ENCODE assay signal across 1 cellular context in the genomic region with DNA sequence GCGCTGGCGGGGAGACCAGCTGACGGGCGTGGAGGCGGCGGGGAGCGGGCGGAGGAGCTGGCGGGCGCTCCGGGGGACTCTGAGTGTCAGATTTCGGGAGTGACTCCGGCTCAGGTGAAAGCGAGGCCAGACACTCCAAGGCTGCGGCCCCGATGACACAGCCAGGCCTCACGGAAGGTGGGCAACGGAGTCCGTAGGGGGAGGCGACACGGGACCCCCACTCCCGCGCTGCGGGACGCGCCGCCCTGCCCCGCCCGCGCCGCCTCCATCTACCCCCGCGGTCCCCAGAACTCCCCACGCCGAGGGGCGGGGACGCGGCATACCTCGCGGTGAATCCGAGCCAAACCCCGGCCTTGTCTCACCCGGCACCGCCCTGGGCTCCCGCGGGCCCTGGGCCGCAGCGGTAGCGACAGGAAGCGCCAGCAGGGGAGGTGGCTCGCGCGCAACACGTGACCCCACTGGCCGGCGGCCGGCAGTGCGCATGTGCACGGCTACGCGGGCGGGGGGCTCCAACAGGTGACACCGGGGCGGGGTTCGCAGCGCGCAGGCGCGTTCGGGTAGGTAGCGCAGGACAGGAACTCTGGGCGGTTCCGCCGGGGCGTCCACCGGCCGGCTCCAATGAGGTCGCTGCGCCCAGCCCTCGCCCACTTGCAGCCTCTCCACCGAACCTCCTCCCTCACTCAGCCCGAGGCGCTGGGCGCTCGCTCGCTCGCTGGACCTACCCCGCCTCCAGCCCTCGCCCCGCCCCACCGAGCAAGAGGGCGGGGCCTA.
TF ChIP-seq lines count a peak whose summit lies in the region.

A gene with protein sequence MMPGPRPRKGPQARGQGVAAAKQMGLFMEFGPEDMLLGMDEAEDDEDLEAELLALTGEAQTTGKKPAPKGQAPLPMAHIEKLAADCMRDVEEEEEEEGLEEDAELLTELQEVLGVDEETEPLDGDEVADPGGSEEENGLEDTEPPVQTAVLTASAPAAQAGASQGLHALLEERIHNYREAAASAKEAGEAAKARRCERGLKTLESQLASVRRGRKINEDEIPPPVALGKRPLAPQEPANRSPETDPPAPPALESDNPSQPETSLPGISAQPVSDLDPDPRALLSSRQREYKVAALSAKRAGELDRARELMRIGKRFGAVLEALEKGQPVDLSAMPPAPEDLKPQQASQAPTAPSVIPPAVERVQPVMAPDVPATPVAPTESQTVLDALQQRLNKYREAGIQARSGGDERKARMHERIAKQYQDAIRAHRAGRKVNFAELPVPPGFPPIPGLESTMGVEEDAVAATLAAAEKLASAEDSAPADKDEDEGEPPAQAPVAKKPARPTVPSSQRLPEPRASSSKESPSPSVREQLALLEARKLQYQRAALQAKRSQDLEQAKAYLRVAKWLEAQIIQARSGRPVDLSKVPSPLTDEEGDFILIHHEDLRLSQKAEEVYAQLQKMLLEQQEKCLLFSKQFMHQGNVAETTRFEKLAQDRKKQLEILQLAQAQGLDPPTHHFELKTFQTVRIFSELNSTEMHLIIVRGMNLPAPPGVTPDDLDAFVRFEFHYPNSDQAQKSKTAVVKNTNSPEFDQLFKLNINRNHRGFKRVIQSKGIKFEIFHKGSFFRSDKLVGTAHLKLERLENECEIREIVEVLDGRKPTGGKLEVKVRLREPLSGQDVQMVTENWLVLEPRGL (minus strand): TSS at position 460 of the 771 bp plus-strand sequence. CDS start 1,585 bp downstream, outside the sequence.

TF ChIP-seq in HepG2, 621 proteins besides CTCF, POLR2A, EP300 and RAD21 (continued from another document and continues in another):
- TF ChIP-seq, protein P1, sequence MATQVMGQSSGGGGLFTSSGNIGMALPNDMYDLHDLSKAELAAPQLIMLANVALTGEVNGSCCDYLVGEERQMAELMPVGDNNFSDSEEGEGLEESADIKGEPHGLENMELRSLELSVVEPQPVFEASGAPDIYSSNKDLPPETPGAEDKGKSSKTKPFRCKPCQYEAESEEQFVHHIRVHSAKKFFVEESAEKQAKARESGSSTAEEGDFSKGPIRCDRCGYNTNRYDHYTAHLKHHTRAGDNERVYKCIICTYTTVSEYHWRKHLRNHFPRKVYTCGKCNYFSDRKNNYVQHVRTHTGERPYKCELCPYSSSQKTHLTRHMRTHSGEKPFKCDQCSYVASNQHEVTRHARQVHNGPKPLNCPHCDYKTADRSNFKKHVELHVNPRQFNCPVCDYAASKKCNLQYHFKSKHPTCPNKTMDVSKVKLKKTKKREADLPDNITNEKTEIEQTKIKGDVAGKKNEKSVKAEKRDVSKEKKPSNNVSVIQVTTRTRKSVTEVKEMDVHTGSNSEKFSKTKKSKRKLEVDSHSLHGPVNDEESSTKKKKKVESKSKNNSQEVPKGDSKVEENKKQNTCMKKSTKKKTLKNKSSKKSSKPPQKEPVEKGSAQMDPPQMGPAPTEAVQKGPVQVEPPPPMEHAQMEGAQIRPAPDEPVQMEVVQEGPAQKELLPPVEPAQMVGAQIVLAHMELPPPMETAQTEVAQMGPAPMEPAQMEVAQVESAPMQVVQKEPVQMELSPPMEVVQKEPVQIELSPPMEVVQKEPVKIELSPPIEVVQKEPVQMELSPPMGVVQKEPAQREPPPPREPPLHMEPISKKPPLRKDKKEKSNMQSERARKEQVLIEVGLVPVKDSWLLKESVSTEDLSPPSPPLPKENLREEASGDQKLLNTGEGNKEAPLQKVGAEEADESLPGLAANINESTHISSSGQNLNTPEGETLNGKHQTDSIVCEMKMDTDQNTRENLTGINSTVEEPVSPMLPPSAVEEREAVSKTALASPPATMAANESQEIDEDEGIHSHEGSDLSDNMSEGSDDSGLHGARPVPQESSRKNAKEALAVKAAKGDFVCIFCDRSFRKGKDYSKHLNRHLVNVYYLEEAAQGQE (IDR thresholded peaks at IDR 0.05; ENCODE audit: borderline replicate concordance in 1 of 2, low read depth in 1 of 2, low read length in 2 of 2) = no peak
- TF ChIP-seq KDM2A (CRISPR knock-in tag; IDR thresholded peaks at IDR 0.05; ENCODE audit: borderline replicate concordance, low read depth) = peak; percentile 86
- TF ChIP-seq, protein P2, sequence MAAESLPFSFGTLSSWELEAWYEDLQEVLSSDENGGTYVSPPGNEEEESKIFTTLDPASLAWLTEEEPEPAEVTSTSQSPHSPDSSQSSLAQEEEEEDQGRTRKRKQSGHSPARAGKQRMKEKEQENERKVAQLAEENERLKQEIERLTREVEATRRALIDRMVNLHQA (CRISPR knock-in tag; IDR thresholded peaks at IDR 0.05) = no peak
- no peak; the same call in 1 of the 2 replicates for TF ChIP-seq AKAP8 (CRISPR knock-in tag; IDR thresholded peaks at IDR 0.05)
- no peak for TF ChIP-seq ZEB1 (IDR thresholded peaks at IDR 0.05; ENCODE audit: insufficient replicate concordance, low read depth)
- TF ChIP-seq, protein P3, sequence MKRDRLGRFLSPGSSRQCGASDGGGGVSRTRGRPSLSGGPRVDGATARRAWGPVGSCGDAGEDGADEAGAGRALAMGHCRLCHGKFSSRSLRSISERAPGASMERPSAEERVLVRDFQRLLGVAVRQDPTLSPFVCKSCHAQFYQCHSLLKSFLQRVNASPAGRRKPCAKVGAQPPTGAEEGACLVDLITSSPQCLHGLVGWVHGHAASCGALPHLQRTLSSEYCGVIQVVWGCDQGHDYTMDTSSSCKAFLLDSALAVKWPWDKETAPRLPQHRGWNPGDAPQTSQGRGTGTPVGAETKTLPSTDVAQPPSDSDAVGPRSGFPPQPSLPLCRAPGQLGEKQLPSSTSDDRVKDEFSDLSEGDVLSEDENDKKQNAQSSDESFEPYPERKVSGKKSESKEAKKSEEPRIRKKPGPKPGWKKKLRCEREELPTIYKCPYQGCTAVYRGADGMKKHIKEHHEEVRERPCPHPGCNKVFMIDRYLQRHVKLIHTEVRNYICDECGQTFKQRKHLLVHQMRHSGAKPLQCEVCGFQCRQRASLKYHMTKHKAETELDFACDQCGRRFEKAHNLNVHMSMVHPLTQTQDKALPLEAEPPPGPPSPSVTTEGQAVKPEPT (CRISPR knock-in tag; IDR thresholded peaks at IDR 0.05; ENCODE audit: low read depth) = no peak
- 0 out of 2 replicates have a peak, but pooled peaks have one; percentile 14 for TF ChIP-seq ZNF335 (CRISPR knock-in tag; IDR thresholded peaks at IDR 0.05)
- TF ChIP-seq ZKSCAN8 (CRISPR knock-in tag; IDR thresholded peaks at IDR 0.05; ENCODE audit: borderline replicate concordance) = no peak; the same call in 1 of the 2 replicates
- TF ChIP-seq, protein P4, sequence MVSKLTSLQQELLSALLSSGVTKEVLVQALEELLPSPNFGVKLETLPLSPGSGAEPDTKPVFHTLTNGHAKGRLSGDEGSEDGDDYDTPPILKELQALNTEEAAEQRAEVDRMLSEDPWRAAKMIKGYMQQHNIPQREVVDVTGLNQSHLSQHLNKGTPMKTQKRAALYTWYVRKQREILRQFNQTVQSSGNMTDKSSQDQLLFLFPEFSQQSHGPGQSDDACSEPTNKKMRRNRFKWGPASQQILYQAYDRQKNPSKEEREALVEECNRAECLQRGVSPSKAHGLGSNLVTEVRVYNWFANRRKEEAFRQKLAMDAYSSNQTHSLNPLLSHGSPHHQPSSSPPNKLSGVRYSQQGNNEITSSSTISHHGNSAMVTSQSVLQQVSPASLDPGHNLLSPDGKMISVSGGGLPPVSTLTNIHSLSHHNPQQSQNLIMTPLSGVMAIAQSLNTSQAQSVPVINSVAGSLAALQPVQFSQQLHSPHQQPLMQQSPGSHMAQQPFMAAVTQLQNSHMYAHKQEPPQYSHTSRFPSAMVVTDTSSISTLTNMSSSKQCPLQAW (CRISPR knock-in tag; IDR thresholded peaks at IDR 0.05) = no peak; the same call in 1 of the 2 replicates
- peak; percentile 83 for TF ChIP-seq ETV5 (CRISPR knock-in tag; IDR thresholded peaks at IDR 0.05; ENCODE audit: borderline replicate concordance)
- TF ChIP-seq, protein P5, sequence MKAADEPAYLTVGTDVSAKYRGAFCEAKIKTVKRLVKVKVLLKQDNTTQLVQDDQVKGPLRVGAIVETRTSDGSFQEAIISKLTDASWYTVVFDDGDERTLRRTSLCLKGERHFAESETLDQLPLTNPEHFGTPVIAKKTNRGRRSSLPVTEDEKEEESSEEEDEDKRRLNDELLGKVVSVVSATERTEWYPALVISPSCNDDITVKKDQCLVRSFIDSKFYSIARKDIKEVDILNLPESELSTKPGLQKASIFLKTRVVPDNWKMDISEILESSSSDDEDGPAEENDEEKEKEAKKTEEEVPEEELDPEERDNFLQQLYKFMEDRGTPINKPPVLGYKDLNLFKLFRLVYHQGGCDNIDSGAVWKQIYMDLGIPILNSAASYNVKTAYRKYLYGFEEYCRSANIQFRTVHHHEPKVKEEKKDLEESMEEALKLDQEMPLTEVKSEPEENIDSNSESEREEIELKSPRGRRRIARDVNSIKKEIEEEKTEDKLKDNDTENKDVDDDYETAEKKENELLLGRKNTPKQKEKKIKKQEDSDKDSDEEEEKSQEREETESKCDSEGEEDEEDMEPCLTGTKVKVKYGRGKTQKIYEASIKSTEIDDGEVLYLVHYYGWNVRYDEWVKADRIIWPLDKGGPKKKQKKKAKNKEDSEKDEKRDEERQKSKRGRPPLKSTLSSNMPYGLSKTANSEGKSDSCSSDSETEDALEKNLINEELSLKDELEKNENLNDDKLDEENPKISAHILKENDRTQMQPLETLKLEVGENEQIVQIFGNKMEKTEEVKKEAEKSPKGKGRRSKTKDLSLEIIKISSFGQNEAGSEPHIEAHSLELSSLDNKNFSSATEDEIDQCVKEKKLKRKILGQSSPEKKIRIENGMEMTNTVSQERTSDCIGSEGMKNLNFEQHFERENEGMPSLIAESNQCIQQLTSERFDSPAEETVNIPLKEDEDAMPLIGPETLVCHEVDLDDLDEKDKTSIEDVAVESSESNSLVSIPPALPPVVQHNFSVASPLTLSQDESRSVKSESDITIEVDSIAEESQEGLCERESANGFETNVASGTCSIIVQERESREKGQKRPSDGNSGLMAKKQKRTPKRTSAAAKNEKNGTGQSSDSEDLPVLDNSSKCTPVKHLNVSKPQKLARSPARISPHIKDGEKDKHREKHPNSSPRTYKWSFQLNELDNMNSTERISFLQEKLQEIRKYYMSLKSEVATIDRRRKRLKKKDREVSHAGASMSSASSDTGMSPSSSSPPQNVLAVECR (CRISPR knock-in tag; IDR thresholded peaks at IDR 0.05; ENCODE audit: borderline replicate concordance) = peak; percentile 97
- TF ChIP-seq CCAR2 (optimal IDR thresholded peaks at IDR 0.05; ENCODE audit: low read depth, low read length) = no peak
- TF ChIP-seq ZFP90 (CRISPR knock-in tag; IDR thresholded peaks at IDR 0.05; ENCODE audit: borderline replicate concordance) = 0 out of 2 replicates have a peak, but pooled peaks have one; percentile 65
- TF ChIP-seq, protein P6, sequence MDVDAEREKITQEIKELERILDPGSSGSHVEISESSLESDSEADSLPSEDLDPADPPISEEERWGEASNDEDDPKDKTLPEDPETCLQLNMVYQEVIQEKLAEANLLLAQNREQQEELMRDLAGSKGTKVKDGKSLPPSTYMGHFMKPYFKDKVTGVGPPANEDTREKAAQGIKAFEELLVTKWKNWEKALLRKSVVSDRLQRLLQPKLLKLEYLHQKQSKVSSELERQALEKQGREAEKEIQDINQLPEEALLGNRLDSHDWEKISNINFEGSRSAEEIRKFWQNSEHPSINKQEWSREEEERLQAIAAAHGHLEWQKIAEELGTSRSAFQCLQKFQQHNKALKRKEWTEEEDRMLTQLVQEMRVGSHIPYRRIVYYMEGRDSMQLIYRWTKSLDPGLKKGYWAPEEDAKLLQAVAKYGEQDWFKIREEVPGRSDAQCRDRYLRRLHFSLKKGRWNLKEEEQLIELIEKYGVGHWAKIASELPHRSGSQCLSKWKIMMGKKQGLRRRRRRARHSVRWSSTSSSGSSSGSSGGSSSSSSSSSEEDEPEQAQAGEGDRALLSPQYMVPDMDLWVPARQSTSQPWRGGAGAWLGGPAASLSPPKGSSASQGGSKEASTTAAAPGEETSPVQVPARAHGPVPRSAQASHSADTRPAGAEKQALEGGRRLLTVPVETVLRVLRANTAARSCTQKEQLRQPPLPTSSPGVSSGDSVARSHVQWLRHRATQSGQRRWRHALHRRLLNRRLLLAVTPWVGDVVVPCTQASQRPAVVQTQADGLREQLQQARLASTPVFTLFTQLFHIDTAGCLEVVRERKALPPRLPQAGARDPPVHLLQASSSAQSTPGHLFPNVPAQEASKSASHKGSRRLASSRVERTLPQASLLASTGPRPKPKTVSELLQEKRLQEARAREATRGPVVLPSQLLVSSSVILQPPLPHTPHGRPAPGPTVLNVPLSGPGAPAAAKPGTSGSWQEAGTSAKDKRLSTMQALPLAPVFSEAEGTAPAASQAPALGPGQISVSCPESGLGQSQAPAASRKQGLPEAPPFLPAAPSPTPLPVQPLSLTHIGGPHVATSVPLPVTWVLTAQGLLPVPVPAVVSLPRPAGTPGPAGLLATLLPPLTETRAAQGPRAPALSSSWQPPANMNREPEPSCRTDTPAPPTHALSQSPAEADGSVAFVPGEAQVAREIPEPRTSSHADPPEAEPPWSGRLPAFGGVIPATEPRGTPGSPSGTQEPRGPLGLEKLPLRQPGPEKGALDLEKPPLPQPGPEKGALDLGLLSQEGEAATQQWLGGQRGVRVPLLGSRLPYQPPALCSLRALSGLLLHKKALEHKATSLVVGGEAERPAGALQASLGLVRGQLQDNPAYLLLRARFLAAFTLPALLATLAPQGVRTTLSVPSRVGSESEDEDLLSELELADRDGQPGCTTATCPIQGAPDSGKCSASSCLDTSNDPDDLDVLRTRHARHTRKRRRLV (CRISPR knock-in tag; IDR thresholded peaks at IDR 0.05) = no peak
- TF ChIP-seq, protein P7, sequence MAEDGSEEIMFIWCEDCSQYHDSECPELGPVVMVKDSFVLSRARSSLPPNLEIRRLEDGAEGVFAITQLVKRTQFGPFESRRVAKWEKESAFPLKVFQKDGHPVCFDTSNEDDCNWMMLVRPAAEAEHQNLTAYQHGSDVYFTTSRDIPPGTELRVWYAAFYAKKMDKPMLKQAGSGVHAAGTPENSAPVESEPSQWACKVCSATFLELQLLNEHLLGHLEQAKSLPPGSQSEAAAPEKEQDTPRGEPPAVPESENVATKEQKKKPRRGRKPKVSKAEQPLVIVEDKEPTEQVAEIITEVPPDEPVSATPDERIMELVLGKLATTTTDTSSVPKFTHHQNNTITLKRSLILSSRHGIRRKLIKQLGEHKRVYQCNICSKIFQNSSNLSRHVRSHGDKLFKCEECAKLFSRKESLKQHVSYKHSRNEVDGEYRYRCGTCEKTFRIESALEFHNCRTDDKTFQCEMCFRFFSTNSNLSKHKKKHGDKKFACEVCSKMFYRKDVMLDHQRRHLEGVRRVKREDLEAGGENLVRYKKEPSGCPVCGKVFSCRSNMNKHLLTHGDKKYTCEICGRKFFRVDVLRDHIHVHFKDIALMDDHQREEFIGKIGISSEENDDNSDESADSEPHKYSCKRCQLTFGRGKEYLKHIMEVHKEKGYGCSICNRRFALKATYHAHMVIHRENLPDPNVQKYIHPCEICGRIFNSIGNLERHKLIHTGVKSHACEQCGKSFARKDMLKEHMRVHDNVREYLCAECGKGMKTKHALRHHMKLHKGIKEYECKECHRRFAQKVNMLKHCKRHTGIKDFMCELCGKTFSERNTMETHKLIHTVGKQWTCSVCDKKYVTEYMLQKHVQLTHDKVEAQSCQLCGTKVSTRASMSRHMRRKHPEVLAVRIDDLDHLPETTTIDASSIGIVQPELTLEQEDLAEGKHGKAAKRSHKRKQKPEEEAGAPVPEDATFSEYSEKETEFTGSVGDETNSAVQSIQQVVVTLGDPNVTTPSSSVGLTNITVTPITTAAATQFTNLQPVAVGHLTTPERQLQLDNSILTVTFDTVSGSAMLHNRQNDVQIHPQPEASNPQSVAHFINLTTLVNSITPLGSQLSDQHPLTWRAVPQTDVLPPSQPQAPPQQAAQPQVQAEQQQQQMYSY (CRISPR knock-in tag; IDR thresholded peaks at IDR 0.05) = 0 out of 2 replicates have a peak, but pooled peaks have one; percentile 33
- peak; percentile 92 for TF ChIP-seq SAP130 (CRISPR knock-in tag; IDR thresholded peaks at IDR 0.05; ENCODE audit: low read depth)
- peak; percentile 91 for TF ChIP-seq HDAC1 (CRISPR knock-in tag; IDR thresholded peaks at IDR 0.05)
